Comparison of ENCODE assay signal across 10 cellular contexts in genomic region chr10:128879030-128879429, GRCh38.
"Had no signal": no experiment of that assay in that cellular context is flagged by ENCODE, and none has a peak within 500 bp of the region (broad histone marks: within the 10 kb centered on the region; RNA-seq: fewer than 3 reads in every experiment).

No MANE protein-coding gene starts in this region.

- FAIRE-seq: H1 had no signal

- H3K27ac Mint-ChIP-seq: GM23338, HFFc6 had no signal

- H3K4me2 ChIP-seq: GM23338, KMS-11 had no signal

- H3K36me3 ChIP-seq: HAP-1 had no signal

- H3K4me1 Mint-ChIP-seq: GM23338 had no signal

- H3K4me1 ChIP-seq: HAP-1 had no signal

- H3K9me3 Mint-ChIP-seq: GM23338 had no signal

- H3K27ac ChIP-seq: HL-60, KMS-11 had no signal

- DNase-seq: H7, HFFc6, IMR-90, KBM-7 had no signal

- H3K9me3 ChIP-seq: HAP-1 had no signal

- ATAC-seq: GM23338, HCT116 had no signal

- H3K9ac ChIP-seq: KMS-11 had no signal

- H2AFZ ChIP-seq: GM23338 had no signal

- H3K4me3 Mint-ChIP-seq: GM23338, HFFc6 had no signal

- H3K4me3 ChIP-seq: GM23338, HAP-1 had no signal
